12 cellular contexts compared by ENCODE assay signal in genomic region chr13:29801737-29802305, GRCh38. TPM values are rescaled to one million over a fixed set of nuclear protein-coding genes. Genes with fewer than 3 reads are reported as not detected.
DNase-seq lines count a peak whose midpoint lies in the region; ATAC-seq and TF ChIP-seq lines count a peak whose summit lies in the region.
"Had no signal": no experiment of that assay in that cellular context is flagged by ENCODE, and none has a peak within 500 bp of the region (broad histone marks: within the 10 kb centered on the region; RNA-seq: fewer than 3 reads in every experiment).

No MANE protein-coding gene starts in this region.

- H3K4me1 Mint-ChIP-seq in stimulated activated memory B cell treated with anti-CD40 and anti-IgM and Interleukin-4, amounts not matched to agents 10 μg/mL and 1 μg/mL and 100 μg/mL, for 72 hours: peaks cover 12% of the 10 kb centered on the region

- H3K9me3 Mint-ChIP-seq in stimulated activated memory B cell treated with anti-CD40 and anti-IgM and Interleukin-4, amounts not matched to agents 10 μg/mL and 1 μg/mL and 100 μg/mL, for 72 hours: no peaks in the 10 kb centered on the region
- H3K9me3 Mint-ChIP-seq: activated CD4-positive, alpha-beta T cell treated with anti-CD3 and anti-CD28 coated beads, Interleukin-2, amount 10 ng/mL, durations not matched to agents 24 days and 14 days had no signal

- TF ChIP-seq CTCF in GM06990 (IDR thresholded peaks at IDR 0.05; ENCODE audit: insufficient read depth, low read length, poor library complexity, severe bottlenecking): peak; percentile 34
- peak; percentile 11 for TF ChIP-seq CTCF in NB4 (IDR thresholded peaks at IDR 0.05; ENCODE audit: low read depth, low read length)
- TF ChIP-seq CTCF in choroid plexus epithelial cell (conservative IDR thresholded peaks at IDR 0.05; ENCODE audit: low read depth, low read length): peak; percentile 35

- H3K4me3 ChIP-seq in GM06990 (replicated peaks; ENCODE audit: low read depth, low read length) (no peak overlapping the region), NB4 (ENCODE audit: low read depth, low read length) (no peak overlapping the region), choroid plexus epithelial cell (ENCODE audit: low read depth, low read length) (no peak overlapping the region)

- H3K4me3 Mint-ChIP-seq in stimulated activated memory B cell treated with anti-CD40 and anti-IgM and Interleukin-4, amounts not matched to agents 10 μg/mL and 1 μg/mL and 100 μg/mL, for 72 hours: no peak overlapping the region
- H3K4me3 Mint-ChIP-seq: activated CD4-positive, alpha-beta T cell treated with anti-CD3 and anti-CD28 coated beads, Interleukin-2, amount 10 ng/mL, durations not matched to agents 24 days and 14 days had no signal

- no peaks in the 10 kb centered on the region for H3K27me3 Mint-ChIP-seq in stimulated activated memory B cell treated with anti-CD40 and anti-IgM and Interleukin-4, amounts not matched to agents 10 μg/mL and 1 μg/mL and 100 μg/mL, for 72 hours
- H3K27me3 Mint-ChIP-seq: activated CD4-positive, alpha-beta T cell treated with anti-CD3 and anti-CD28 coated beads, Interleukin-2, amount 10 ng/mL, durations not matched to agents 24 days and 14 days had no signal

- no peaks in the 10 kb centered on the region for H3K27me3 ChIP-seq in GM06990 (replicated peaks; ENCODE audit: control insufficient read depth, insufficient read depth, low read length)

- ATAC-seq in HG02610 (IDR thresholded peaks at IDR 0.05; ENCODE audit: unreplicated experiment): no peak
- ATAC-seq in stimulated activated memory B cell treated with anti-CD40 and anti-IgM and Interleukin-4, amounts not matched to agents 10 μg/mL and 1 μg/mL and 100 μg/mL, for 72 hours: no peak
- ATAC-seq in GM21360 (IDR thresholded peaks at IDR 0.05; ENCODE audit: unreplicated experiment): no peak

- DNase-seq in GM06990 (ENCODE audit: extremely low read depth, insufficient read length) (no peak), NB4 (ENCODE audit: low read depth) (peak; percentile 74), choroid plexus epithelial cell (ENCODE audit: low read depth) (peak; percentile 56), myocyte (ENCODE audit: low read depth) (peak; percentile 56), cortex of kidney (lab: John Stamatoyannopoulos, UW) (no peak)
- DNase-seq: activated CD4-positive, alpha-beta T cell treated with anti-CD3 and anti-CD28 coated beads, Interleukin-2, amount 10 ng/mL, durations not matched to agents 24 days and 14 days; NCI-H526; stimulated activated CD4-positive, alpha-beta T cell treated with anti-CD3 and anti-CD28 coated beads, Interleukin-2, amount 100 ng/mL, for 24 hours; stimulated activated naive CD4-positive, alpha-beta T cell treated with Interleukin-2 at 50 U/mL for 16 hours had no signal

- no peaks in the 10 kb centered on the region for H3K36me3 ChIP-seq in GM06990 (ENCODE audit: control insufficient read depth, insufficient read depth, low read length)

- H3K27ac Mint-ChIP-seq in stimulated activated memory B cell treated with anti-CD40 and anti-IgM and Interleukin-4, amounts not matched to agents 10 μg/mL and 1 μg/mL and 100 μg/mL, for 72 hours: no peak overlapping the region
- H3K27ac Mint-ChIP-seq: activated CD4-positive, alpha-beta T cell treated with anti-CD3 and anti-CD28 coated beads, Interleukin-2, amount 10 ng/mL, durations not matched to agents 24 days and 14 days had no signal

- no peaks in the 10 kb centered on the region for H3K36me3 Mint-ChIP-seq in stimulated activated memory B cell treated with anti-CD40 and anti-IgM and Interleukin-4, amounts not matched to agents 10 μg/mL and 1 μg/mL and 100 μg/mL, for 72 hours

- TF ChIP-seq POLR2A in NB4 (IDR thresholded peaks at IDR 0.05; ENCODE audit: extremely low read depth, insufficient read length): no peak

RNA-seq across cellular contexts. Expression of gene UBL3, which starts 48.6 kb away (rescaled TPM):
- 24.9 and 27.4 TPM in 2 replicates for total RNA-seq in myocyte
- 21.8 TPM for polyA plus RNA-seq in myocyte (2012)

Comparison
In these comparisons a context has a peak if more than half of its experiments do, and no peak if none do; other contexts are left out.
1. DNase-seq: peak in NB4 (single experiment), choroid plexus epithelial cell (single experiment) and myocyte (single experiment); none in GM06990 (single experiment) and cortex of kidney (single experiment).
2. Peak in every context shown above with its lines, with median percentiles within 50 percentile points of each other: CTCF ChIP-seq.